8 cellular contexts compared by ENCODE assay signal in genomic region chr7:127390817-127391590, GRCh38. TPM values are rescaled to one million over a fixed set of nuclear protein-coding genes. Genes with fewer than 3 reads are reported as not detected.
DNase-seq lines count a peak whose midpoint lies in the region; ATAC-seq and TF ChIP-seq lines count a peak whose summit lies in the region.

No MANE protein-coding gene starts in this region.

- no peak for DNase-seq in GM12865 (ENCODE audit: low read depth)
- no peak for DNase-seq in RWPE1 (ENCODE audit: low spot score)
- no peak for DNase-seq in fibroblast of mammary gland (ENCODE audit: low read depth)
- no peak for DNase-seq in psoas muscle
- no peak for DNase-seq in left lobe of liver (ENCODE audit: low spot score)
- no peak for DNase-seq in nucleus accumbens (lab: John Stamatoyannopoulos, UW)
- DNase-seq in activated CD4-positive, alpha-beta T cell treated with anti-CD3 and anti-CD28 coated beads, Interleukin-2, amount 50 U/mL, for 48 hours, result no peak

- H3K27ac ChIP-seq in RWPE1 (peak overlapping the region; percentile 86), psoas muscle (peak overlapping the region; percentile 99)

- no peak for TF ChIP-seq CTCF in GM12865 (IDR thresholded peaks at IDR 0.05; ENCODE audit: insufficient read depth, low read depth, low read length, missing control alignments)
- no peak for TF ChIP-seq CTCF in RWPE1 (conservative IDR thresholded peaks at IDR 0.05; ENCODE audit: low read depth)
- TF ChIP-seq CTCF in fibroblast of mammary gland (conservative IDR thresholded peaks at IDR 0.05; ENCODE audit: control insufficient read depth, insufficient read depth, low read depth, low read length), result no peak
- no peak for TF ChIP-seq CTCF in psoas muscle (IDR thresholded peaks at IDR 0.05)

- CTCF ChIA-PET in RWPE1 (lab: Yijun Ruan, JAX), result interaction anchor here (0.7 kb wide), 2 partner anchors 130 to 997 kb away, joined by 3 to 4 read pairs; no protein-coding TSS in a partner anchor

- WGBS in psoas muscle, 3 donors, result 54 to 61% (median 60%) methylated on average over 9 of the region's 9 CpGs

- peaks cover 30% of the 10 kb centered on the region for H3K4me1 ChIP-seq in psoas muscle

- peaks cover 2 to 51% of the 10 kb centered on the region in 2 donors for H3K36me3 ChIP-seq in psoas muscle (ENCODE audit: insufficient read depth in 1 of 2, low read depth in 1 of 2)

- intact Hi-C loops in psoas muscle (cut with DNase I), result loop anchor here (5.0 kb wide), 4 partner anchors 44 to 261 kb away; partner anchors contain the start of genes ARF5 (in 1 of the 2), GCC1 (in 1 of the 2) and SND1 (in 1 of the 2)

- POLR2A ChIA-PET in RWPE1 (lab: Yijun Ruan, JAX; ENCODE audit: low non-redundant PET), result interaction anchor here (0.7 to 0.8 kb wide), 2 partner anchors 53 to 232 kb away, joined by 3 to 4 read pairs; no protein-coding TSS in a partner anchor

- ATAC-seq in psoas muscle (no peak), left lobe of liver (no peak), HG02610 (IDR thresholded peaks at IDR 0.05; ENCODE audit: unreplicated experiment) (no peak)

- no peaks in the 10 kb centered on the region for H3K9me3 ChIP-seq in psoas muscle

- H3K4me3 ChIP-seq in GM12865 (ENCODE audit: low read depth, low read length) (peak overlapping the region; percentile 93), fibroblast of mammary gland (ENCODE audit: control insufficient read depth, low read depth, low read length) (peak overlapping the region; percentile 83), psoas muscle (peak overlapping the region; percentile 93)

- no peaks in the 10 kb centered on the region for H3K27me3 ChIP-seq in psoas muscle (ENCODE audit: insufficient read depth in 3 of 3, low read length in 2 of 3)

RNA-seq across cellular contexts. Expression of gene ZNF800, which starts 1.5 kb away (rescaled TPM):
- total RNA-seq in psoas muscle, result 10 to 100 TPM; 26.6 to 33.6 (median 28.7) TPM
- 10 to 100 TPM in 1 of 3 donors, 1 to 10 TPM in 2; 4.1 to 11.8 (median 5.2) TPM for polyA plus RNA-seq in psoas muscle
- total RNA-seq in left lobe of liver, result 13.0 TPM
